In genomic region chr3:119672791-119673190, GRCh38 we compare ENCODE assay signal across 17 cellular contexts. TPM values are rescaled to one million over a fixed set of nuclear protein-coding genes. Genes with fewer than 3 reads are reported as not detected.
"Had no signal": no experiment of that assay in that cellular context is flagged by ENCODE, and none has a peak within 500 bp of the region (broad histone marks: within the 10 kb centered on the region; RNA-seq: fewer than 3 reads in every experiment).

No MANE protein-coding gene starts in this region.

- H3K4me3 ChIP-seq: psoas muscle, sigmoid colon, stomach, thoracic aorta, upper lobe of right lung had no signal

- H3K27ac Mint-ChIP-seq: activated CD4-positive, alpha-beta T cell treated with anti-CD3 and anti-CD28 coated beads, Interleukin-2, amount 10 ng/mL, durations not matched to agents 7 days and 5 days had no signal

- DNase-seq: activated CD4-positive, alpha-beta T cell treated with anti-CD3 and anti-CD28 coated beads, Interleukin-2, amount 10 ng/mL, durations not matched to agents 7 days and 5 days; activated effector memory CD4-positive, alpha-beta T cell treated with Interleukin-2 at 50 U/mL for 16 hours; amygdala; cortex of kidney; effector CD4-positive, alpha-beta T cell; foreskin melanocyte; mammary epithelial cell; naive thymus-derived CD8-positive, alpha-beta T cell; psoas muscle; sigmoid colon; stimulated activated CD4-positive, alpha-beta T cell treated with anti-CD3 and anti-CD28 coated beads, Interleukin-1b, Interleukin-23, amount 100 ng/mL, for 48 hours; stomach; T-cell; T-helper 9 cell; upper lobe of right lung had no signal

- H3K27me3 Mint-ChIP-seq: activated CD4-positive, alpha-beta T cell treated with anti-CD3 and anti-CD28 coated beads, Interleukin-2, amount 10 ng/mL, durations not matched to agents 7 days and 5 days; activated naive CD4-positive, alpha-beta T cell treated with anti-CD3 and anti-CD28 coated beads, Interleukin-2, amount 50 U/mL, for 24 hours; naive thymus-derived CD8-positive, alpha-beta T cell; T-cell had no signal

- H3K27me3 ChIP-seq: sigmoid colon, stomach, upper lobe of right lung had no signal

- H3K4me3 Mint-ChIP-seq: activated CD4-positive, alpha-beta T cell treated with anti-CD3 and anti-CD28 coated beads, Interleukin-2, amount 10 ng/mL, durations not matched to agents 7 days and 5 days; activated naive CD4-positive, alpha-beta T cell treated with anti-CD3 and anti-CD28 coated beads, Interleukin-2, amount 50 U/mL, for 24 hours; T-cell had no signal

- H3K9me3 Mint-ChIP-seq: activated CD4-positive, alpha-beta T cell treated with anti-CD3 and anti-CD28 coated beads, Interleukin-2, amount 10 ng/mL, durations not matched to agents 7 days and 5 days; activated naive CD4-positive, alpha-beta T cell treated with anti-CD3 and anti-CD28 coated beads, Interleukin-2, amount 50 U/mL, for 24 hours; naive thymus-derived CD8-positive, alpha-beta T cell; T-cell had no signal

- ATAC-seq: naive thymus-derived CD8-positive, alpha-beta T cell; psoas muscle; T-cell; upper lobe of right lung had no signal

- H3K27ac ChIP-seq: psoas muscle, sigmoid colon, upper lobe of right lung had no signal

- H3K9me3 ChIP-seq: psoas muscle, sigmoid colon, stomach, thoracic aorta, upper lobe of right lung had no signal

RNA-seq across cellular contexts. Expression of gene CFAP91, which starts 30.0 kb away (rescaled TPM):
- total RNA-seq: activated CD4-positive, alpha-beta T cell treated with anti-CD3 and anti-CD28 coated beads, Interleukin-2, amount 10 ng/mL, durations not matched to agents 7 days and 5 days had no signal
- polyA plus RNA-seq: naive thymus-derived CD8-positive, alpha-beta T cell had no signal
